ENCODE assay signal across 8 cellular contexts in genomic region chr16:31451681-31452351, GRCh38. TPM values are rescaled to one million over a fixed set of nuclear protein-coding genes. Genes with fewer than 3 reads are reported as not detected.
DNase-seq lines count a peak whose midpoint lies in the region; ATAC-seq lines count a peak whose summit lies in the region.

No MANE protein-coding gene starts in this region.

- H3K9me3 ChIP-seq in adipocyte (ENCODE audit: control insufficient read depth, low read length) (no peaks in the 10 kb centered on the region), right cardiac atrium (ENCODE audit: control insufficient read depth, low read length) (no peaks in the 10 kb centered on the region)

- no peaks in the 10 kb centered on the region for H3K27me3 ChIP-seq in adipocyte (replicated peaks; ENCODE audit: control insufficient read depth, insufficient read depth, low read length)
- H3K27me3 ChIP-seq in right cardiac atrium (ENCODE audit: control insufficient read depth, insufficient read depth), result no peaks in the 10 kb centered on the region

- DNase-seq in AG20443 (ENCODE audit: low spot score) (peak; percentile 78), NCI-H2171 (lab: John Stamatoyannopoulos, UW) (peak; percentile 41), adipocyte (ENCODE audit: low read depth) (peak; percentile 79), right cardiac atrium (peak; percentile 65 to 84 (median 72))
- no peak for DNase-seq in stimulated activated naive CD4-positive, alpha-beta T cell treated with Interleukin-2 at 50 U/mL for 16 hours (lab: John Stamatoyannopoulos, UW)

- WGBS in right cardiac atrium, result 45% methylated on average over 11 of the region's 11 CpGs

- H3K36me3 ChIP-seq in adipocyte (ENCODE audit: control insufficient read depth, insufficient read depth, low read length, severe bottlenecking), result no peaks in the 10 kb centered on the region

- intact Hi-C loops in right cardiac atrium (cut with DNase I), result loop anchor here in 1 of 4 donors (10.0 kb wide), 1 partner anchor 467 kb away; the partner anchor contains the start of gene HSD3B7

- H3K27ac ChIP-seq in right cardiac atrium (ENCODE audit: low read length) (no peak overlapping the region), skin epidermis (peak overlapping the region in 17 of 21 experiments; percentile 17 to 85 (median 75))

- H3K4me3 ChIP-seq in adipocyte (ENCODE audit: low read length) (peak overlapping the region; percentile 33), right cardiac atrium (ENCODE audit: low read length) (no peak overlapping the region), skin epidermis (no peak overlapping the region)

- H3K9ac ChIP-seq in adipocyte (ENCODE audit: low read length), result peak overlapping the region; percentile 77

- H3K4me1 ChIP-seq in adipocyte (ENCODE audit: control insufficient read depth, insufficient read depth, low read length) (peaks cover 49% of the 10 kb centered on the region), right cardiac atrium (ENCODE audit: control insufficient read depth, insufficient read depth, low read length) (peaks cover 13% of the 10 kb centered on the region)

- ATAC-seq in GM18907 (IDR thresholded peaks at IDR 0.05; ENCODE audit: unreplicated experiment) (peak; percentile 59), right cardiac atrium (peak; percentile 69 to 74), HG03139 (IDR thresholded peaks at IDR 0.05; ENCODE audit: unreplicated experiment) (no peak)

RNA-seq across cellular contexts. Expression of gene ARMC5, which starts 7.5 kb away (rescaled TPM):
- 1 to 10 TPM; 6.8 to 9.0 (median 7.7) TPM for total RNA-seq in right cardiac atrium
- polyA plus RNA-seq in right cardiac atrium, result 8.5 TPM

RNA-seq across cellular contexts. Expression of gene ZNF843, which starts 9.2 kb away (rescaled TPM):
- 1 to 10 TPM; 2.1 to 4.2 (median 3.1) TPM for total RNA-seq in right cardiac atrium
- polyA plus RNA-seq in right cardiac atrium, result 1.8 TPM

RNA-seq across cellular contexts. Expression of gene TGFB1I1, which starts 20.1 kb away (rescaled TPM):
- 10 to 100 TPM; 36.3 to 87.6 (median 55.1) TPM for total RNA-seq in right cardiac atrium
- 33.2 TPM for polyA plus RNA-seq in right cardiac atrium

RNA-seq across cellular contexts. Expression of gene COX6A2, which starts 23.7 kb away (rescaled TPM):
- 1,000 to 10,000 TPM in 2 of 4 donors, 100 to 1,000 TPM in 2; 574 to 1,093 (median 918) TPM for total RNA-seq in right cardiac atrium
- 4,696 TPM for polyA plus RNA-seq in right cardiac atrium

RNA-seq across cellular contexts. Expression of gene SLC5A2, which starts 31.1 kb away (rescaled TPM):
- not detected for total RNA-seq in right cardiac atrium
- 1.2 TPM for polyA plus RNA-seq in right cardiac atrium
